In genomic region chr10:112804036-112804435, GRCh38 we compare ENCODE assay signal across 2 cellular contexts.
TF ChIP-seq lines count a peak whose summit lies in the region.

No MANE protein-coding gene starts in this region.

TF ChIP-seq in A549, 52 proteins besides CTCF, POLR2A, EP300 and RAD21 (continued from another document):
- no peak for TF ChIP-seq FOSB (CRISPR knock-in tag; IDR thresholded peaks at IDR 0.05)
- TF ChIP-seq, protein P1, sequence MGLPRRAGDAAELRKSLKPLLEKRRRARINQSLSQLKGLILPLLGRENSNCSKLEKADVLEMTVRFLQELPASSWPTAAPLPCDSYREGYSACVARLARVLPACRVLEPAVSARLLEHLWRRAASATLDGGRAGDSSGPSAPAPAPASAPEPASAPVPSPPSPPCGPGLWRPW (IDR thresholded peaks at IDR 0.05) = no peak
- no peak for TF ChIP-seq SMC3 (IDR thresholded peaks at IDR 0.05)
- TF ChIP-seq ZNF302 (CRISPR knock-in tag; IDR thresholded peaks at IDR 0.05) = no peak
TF ChIP-seq in A549: peak in this region for 0.

TF ChIP-seq in HepG2, 621 proteins besides CTCF, POLR2A, EP300 and RAD21 (continued from another document):
- TF ChIP-seq RERE (CRISPR knock-in tag; IDR thresholded peaks at IDR 0.05; ENCODE audit: low read depth) (no peak), BCL3 (CRISPR knock-in tag; IDR thresholded peaks at IDR 0.05) (no peak), MXI1 (IDR thresholded peaks at IDR 0.05; ENCODE audit: borderline replicate concordance, low read depth, low read length) (no peak), ZNF496 (CRISPR knock-in tag; IDR thresholded peaks at IDR 0.05; ENCODE audit: insufficient replicate concordance) (no peak), MAX (IDR thresholded peaks at IDR 0.05) (no peak), ZNF687 (CRISPR knock-in tag; IDR thresholded peaks at IDR 0.05) (0 out of 2 replicates have a peak, but pooled peaks have one; percentile 16), ZFX (CRISPR knock-in tag; IDR thresholded peaks at IDR 0.05; ENCODE audit: low read depth) (0 out of 2 replicates have a peak, but pooled peaks have one; percentile 16), BCL6 (CRISPR knock-in tag; IDR thresholded peaks at IDR 0.05) (no peak), ZNF792 (CRISPR knock-in tag; IDR thresholded peaks at IDR 0.05) (no peak), TCF7 (IDR thresholded peaks at IDR 0.05; ENCODE audit: low read depth) (0 out of 2 replicates have a peak, but pooled peaks have one; percentile 8), ATF1 (CRISPR knock-in tag; IDR thresholded peaks at IDR 0.05) (no peak), MBD4 (IDR thresholded peaks at IDR 0.05; ENCODE audit: borderline replicate concordance, low read length) (no peak)
